In the genomic region with DNA sequence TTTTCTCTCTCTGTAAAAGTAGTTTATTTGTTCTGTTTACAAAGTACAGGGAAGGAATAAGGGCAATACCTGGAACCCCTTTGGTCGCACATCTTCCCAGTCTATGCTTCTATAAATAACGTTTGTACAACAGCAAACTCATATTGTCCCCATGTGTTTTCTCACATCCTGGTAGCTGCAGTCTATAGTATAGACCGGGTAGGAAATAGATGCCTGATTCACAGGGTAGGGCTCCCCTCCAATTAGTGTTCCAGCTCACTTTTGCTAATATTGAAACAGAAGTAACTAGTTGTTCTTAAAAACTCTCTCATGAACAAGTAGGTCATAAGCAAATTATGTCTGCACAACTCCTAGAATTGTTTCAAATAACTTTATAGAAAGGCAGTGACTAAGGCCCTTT, we compare ENCODE assay signal across 9 cellular contexts. TPM values are rescaled to one million over a fixed set of nuclear protein-coding genes. Genes with fewer than 3 reads are reported as not detected.
A peak's percentile ranks its signal among the peaks of the same experiment; 100 is the strongest.
DNase-seq lines count a peak whose midpoint lies in the region; ATAC-seq, FAIRE-seq and TF ChIP-seq lines count a peak whose summit lies in the region.
"Had no signal": no experiment of that assay in that cellular context is flagged by ENCODE, and none has a peak within 500 bp of the region (broad histone marks: within the 10 kb centered on the region; RNA-seq: fewer than 3 reads in every experiment).

No MANE protein-coding gene starts in this region.

- H3K4me1 Mint-ChIP-seq in naive thymus-derived CD4-positive, alpha-beta T cell = peaks cover 42 to 63% (median 55%) of the 10 kb centered on the region in 7 donors

- peak overlapping the region in 6 of 10 experiments; percentile 8 to 52 (median 31); a peak in 9 of 20 replicates for H3K4me3 ChIP-seq in BLaER1 treated with 17β-estradiol and CSF1 and Interleukin-3, amounts not matched to agents 10 nM and 100 nM
- H3K4me3 ChIP-seq in GM12878 = peak overlapping the region; percentile 30; the same call in 1 of the 2 replicates
- no peak overlapping the region for H3K4me3 ChIP-seq in naive thymus-derived CD4-positive, alpha-beta T cell (ENCODE audit: low read length)

- TF ChIP-seq CTCF in GM12878 (IDR thresholded peaks at IDR 0.05 in 2 of 3, conservative IDR thresholded peaks at IDR 0.05 in 1 of 3; ENCODE audit: control insufficient read depth in 2 of 3, extremely low read depth in 1 of 3, insufficient read depth in 1 of 3, low read depth in 3 of 3, low read length in 3 of 3) = no peak

- H3K27me3 ChIP-seq in BLaER1 treated with 17β-estradiol and CSF1 and Interleukin-3, amounts not matched to agents 10 nM and 100 nM = no peaks in the 10 kb centered on the region
- H3K27me3 ChIP-seq in GM12878 (replicated peaks in 1 of 2; ENCODE audit: control insufficient read depth in 2 of 2, insufficient read depth in 2 of 2, low read length in 1 of 2) = no peaks in the 10 kb centered on the region
- H3K27me3 ChIP-seq in naive thymus-derived CD4-positive, alpha-beta T cell (ENCODE audit: control insufficient read depth in 2 of 2, insufficient read depth in 2 of 2, low read length in 2 of 2) = no peaks in the 10 kb centered on the region

- intact Hi-C loops in GM12878 (cut with micrococcal nuclease; ENCODE audit: unreplicated experiment) = loop anchor here (5.0 kb wide), 1 partner anchor 53 kb away; no protein-coding TSS in a partner anchor
- intact Hi-C loops in naive thymus-derived CD4-positive, alpha-beta T cell (cut with micrococcal nuclease) = loop anchor here (2.0 to 5.0 kb wide), 3 partner anchors 17 to 53 kb away; no protein-coding TSS in a partner anchor

- peak overlapping the region in 1 of 10 donors; percentile 34 for H3K4me3 Mint-ChIP-seq in naive thymus-derived CD4-positive, alpha-beta T cell

- no peaks in the 10 kb centered on the region for H3K9me3 Mint-ChIP-seq in naive thymus-derived CD4-positive, alpha-beta T cell

- H3K27ac ChIP-seq in BLaER1 treated with 17β-estradiol and CSF1 and Interleukin-3, amounts not matched to agents 10 nM and 100 nM = peak overlapping the region; percentile 93 to 97 (median 95)
- peak overlapping the region; percentile 91 for H3K27ac ChIP-seq in GM12878 (ENCODE audit: control insufficient read depth, insufficient read depth)
- H3K27ac ChIP-seq in naive thymus-derived CD4-positive, alpha-beta T cell (ENCODE audit: low read depth, low read length) = peak overlapping the region; percentile 1

- TF ChIP-seq POLR2A in GM12878 (IDR thresholded peaks at IDR 0.05; ENCODE audit: low read depth, low read length) = no peak

- DNase-seq in GM12878 (ENCODE audit: low read depth, low spot score) = peak; percentile 39
- DNase-seq in naive thymus-derived CD4-positive, alpha-beta T cell = no peak
- no peak for DNase-seq in iPS-NIHi11 (ENCODE audit: low spot score)
- DNase-seq in mucosa of gallbladder (ENCODE audit: low spot score) = no peak
- no peak for DNase-seq in HK-2 (ENCODE audit: unreplicated experiment)
- no peak for DNase-seq in retina
- DNase-seq: NCI-H69 had no signal

- peak overlapping the region; percentile 80 to 86 (median 82); a peak in 21 of 22 replicates for H3K9ac ChIP-seq in BLaER1 treated with 17β-estradiol and CSF1 and Interleukin-3, amounts not matched to agents 10 nM and 100 nM
- peak overlapping the region; percentile 48; the same call in 1 of the 2 replicates for H3K9ac ChIP-seq in GM12878 (ENCODE audit: control insufficient read depth, insufficient read depth, low read length)

- no peaks in the 10 kb centered on the region for H4K20me1 ChIP-seq in BLaER1 treated with 17β-estradiol and CSF1 and Interleukin-3, amounts not matched to agents 10 nM and 100 nM
- H4K20me1 ChIP-seq in GM12878 (ENCODE audit: control insufficient read depth, insufficient read depth) = no peaks in the 10 kb centered on the region

- H3K4me2 ChIP-seq in BLaER1 treated with 17β-estradiol and CSF1 and Interleukin-3, amounts not matched to agents 10 nM and 100 nM = peak overlapping the region; percentile 65 to 93 (median 88)
- peak overlapping the region; percentile 95 for H3K4me2 ChIP-seq in GM12878 (ENCODE audit: control insufficient read depth, insufficient read depth)

- no peak for FAIRE-seq in GM12878 (lab: Jason Lieb, UNC)

- RAD21 ChIA-PET in GM12878 (lab: Charles Lee; ENCODE audit: unreplicated experiment) = interaction anchor here (1.5 to 3.4 kb wide), 4 partner anchors 12 to 52 kb away, joined by 4 to 38 read pairs (median 12); a partner anchor contains a TSS

- H3K27ac Mint-ChIP-seq in naive thymus-derived CD4-positive, alpha-beta T cell = peak overlapping the region; percentile 36 to 95 (median 89)

- H3K36me3 Mint-ChIP-seq in naive thymus-derived CD4-positive, alpha-beta T cell = peaks cover 0 to 27% (median 15%) of the 10 kb centered on the region in 5 donors

- in situ Hi-C loops in GM12878 (cut with MboI) = no loop called here

- SMC1A ChIA-PET in GM12878 (lab: Charles Lee; ENCODE audit: uncharacterized antibody, unreplicated experiment) = interaction anchor here (0.7 to 7.2 kb wide), 8 partner anchors 11 to 73 kb away, joined by 3 to 73 read pairs (median 12); a partner anchor contains a TSS

- no peak overlapping the region for H2AFZ ChIP-seq in GM12878 (ENCODE audit: control insufficient read depth, low read depth, low read length)

- H3K79me2 ChIP-seq in GM12878 (ENCODE audit: control insufficient read depth, insufficient read depth, low read length) = peaks cover 2% of the 10 kb centered on the region

- POLR2A ChIA-PET in GM12878 (lab: Charles Lee) = interaction anchor here (1.0 to 1.8 kb wide), 3 partner anchors 9 to 336 kb away, joined by 3 to 11 read pairs (median 4); a partner anchor contains a TSS
- POLR2A ChIA-PET in naive thymus-derived CD4-positive, alpha-beta T cell (lab: Charles Lee) = interaction anchor here (2.5 to 3.0 kb wide), 2 partner anchors 12 to 17 kb away, joined by 5 to 21 read pairs; a partner anchor contains a TSS

- CTCF ChIA-PET in GM12878 (lab: Yijun Ruan, JAX) = interaction anchor here (0.7 to 5.2 kb wide), 7 partner anchors 11 to 194 kb away, joined by 3 to 32 read pairs (median 5); a partner anchor contains a TSS
- CTCF ChIA-PET in naive thymus-derived CD4-positive, alpha-beta T cell (lab: Charles Lee) = interaction anchor here (0.7 to 2.7 kb wide), 2 partner anchors 28 to 54 kb away, joined by 3 to 11 read pairs; no protein-coding TSS in a partner anchor

- BruUV-seq in GM12878 (replicated peaks; lab: Mats Ljungman, UMichigan) = no TSS peak

- no peak for TF ChIP-seq EP300 in GM12878 (IDR thresholded peaks at IDR 0.05; ENCODE audit: borderline replicate concordance in 1 of 2, control insufficient read depth in 1 of 2, low read depth in 2 of 2, low read length in 2 of 2)

- WGBS in GM12878 (ENCODE audit: insufficient coverage, insufficient replicate concordance, low lambda C conversion rate, missing lambda C conversion rate) = 1% methylated on average over 3 of the region's 3 CpGs

- H3K36me3 ChIP-seq in BLaER1 treated with 17β-estradiol and CSF1 and Interleukin-3, amounts not matched to agents 10 nM and 100 nM = peaks cover 9 to 62% (median 28%) of the 10 kb centered on the region in 11 experiments; a peak in 17 of 22 replicates
- H3K36me3 ChIP-seq in GM12878 (ENCODE audit: control insufficient read depth in 2 of 2, insufficient read depth in 2 of 2, low read length in 1 of 2) = peaks cover 0 to 2% of the 10 kb centered on the region in 2 experiments; a peak in 2 of 4 replicates
- no peaks in the 10 kb centered on the region for H3K36me3 ChIP-seq in naive thymus-derived CD4-positive, alpha-beta T cell (ENCODE audit: control insufficient read depth in 2 of 3, insufficient read depth in 3 of 3, low read length in 3 of 3)

- H3K4me1 ChIP-seq in BLaER1 treated with 17β-estradiol and CSF1 and Interleukin-3, amounts not matched to agents 10 nM and 100 nM = peaks cover 68 to 98% (median 79%) of the 10 kb centered on the region in 10 experiments
- peaks cover 36% of the 10 kb centered on the region for H3K4me1 ChIP-seq in GM12878 (ENCODE audit: control insufficient read depth, insufficient read depth, low read length)
- H3K4me1 ChIP-seq in naive thymus-derived CD4-positive, alpha-beta T cell (ENCODE audit: control insufficient read depth in 2 of 2, insufficient read depth in 2 of 2, low read length in 2 of 2) = peaks cover 19 to 39% of the 10 kb centered on the region in 2 donors

- TF ChIP-seq RAD21 in GM12878 (IDR thresholded peaks at IDR 0.05; ENCODE audit: insufficient read depth, low read depth, low read length) = no peak

- ATAC-seq in HG02870 (IDR thresholded peaks at IDR 0.05; ENCODE audit: unreplicated experiment) (peak; percentile 33), GM12878 (peak; percentile 52)
- no peak for ATAC-seq in naive thymus-derived CD4-positive, alpha-beta T cell

- peaks cover 0 to 10% (median 0%) of the 10 kb centered on the region in 11 experiments; a peak in 3 of 22 replicates for H3K9me3 ChIP-seq in BLaER1 treated with 17β-estradiol and CSF1 and Interleukin-3, amounts not matched to agents 10 nM and 100 nM (replicated peaks in 1 of 11)
- H3K9me3 ChIP-seq in GM12878 (replicated peaks; ENCODE audit: control insufficient read depth, insufficient read depth, low read length) = no peaks in the 10 kb centered on the region
- H3K9me3 ChIP-seq in naive thymus-derived CD4-positive, alpha-beta T cell (ENCODE audit: control insufficient read depth in 2 of 3, low read length in 3 of 3) = no peaks in the 10 kb centered on the region

- no peaks in the 10 kb centered on the region for H3K27me3 Mint-ChIP-seq in naive thymus-derived CD4-positive, alpha-beta T cell

TF ChIP-seq in GM12878, 131 proteins besides CTCF, POLR2A, EP300 and RAD21 (continues in another document):
- TF ChIP-seq JUNB (IDR thresholded peaks at IDR 0.05) = 0 out of 2 replicates have a peak, but pooled peaks have one; percentile 33
- TF ChIP-seq DPF2 (IDR thresholded peaks at IDR 0.05) = no peak

RNA-seq across cellular contexts. Expression of a gene that starts 17.7 kb away (rescaled TPM):
- 291 and 302 TPM in 2 replicates for total RNA-seq in GM12878 (2013; cell fraction: nucleolus; rRNA removed)
- total RNA-seq in GM12878 (2014; rRNA removed) = 21.5 and 27.0 TPM in 2 replicates
- 25.4 and 26.0 TPM in 2 replicates for total RNA-seq in GM12878 (2014; rRNA removed; fragmentation: Illumina TruSeq; extraction: Trizol)
- total RNA-seq in GM12878 (2021) = 28.8 and 31.7 TPM in 2 replicates
- polyA plus RNA-seq in GM12878 (2011; ENCODE audit: low read depth) = 11.1 TPM
- polyA plus RNA-seq in GM12878 (2011; rRNA removed) = 26.7 and 26.8 TPM in 2 replicates
- polyA plus RNA-seq in GM12878 (2011; cell fraction: cytosol; rRNA removed) = 20.1 and 26.2 TPM in 2 replicates
- polyA plus RNA-seq in GM12878 (2011; cell fraction: nucleus; rRNA removed) = 21.9 and 30.9 TPM in 2 replicates
- polyA plus RNA-seq in GM12878 (2012) = 14.0 and 17.4 TPM in 2 replicates
- 41.3 and 46.4 TPM in 2 replicates for polyA plus RNA-seq in GM12878 (2014; fragmentation: Illumina TruSeq; extraction: Trizol)
- 10 to 100 TPM; 13.5 to 18.0 TPM for polyA plus RNA-seq in GM12878 (2014; fragmentation: Nextera tagmentation; extraction: Ambion mirVana)
- polyA plus RNA-seq in GM12878 (2014; rRNA removed) = 12.2 and 17.2 TPM in 2 replicates
- 10 to 100 TPM; 38.8 to 49.5 TPM for polyA plus RNA-seq in GM12878 (2016; fragmentation: Nextera tagmentation; extraction: Ambion mirVana)
- 56.3 and 65.4 TPM in 2 replicates for polyA minus RNA-seq in GM12878 (2011; rRNA and poly(A)+ RNA removed)
- polyA minus RNA-seq in GM12878 (2011; cell fraction: cytosol; rRNA and poly(A)+ RNA removed) = 10.0 and 20.6 TPM in 2 replicates
- polyA minus RNA-seq in GM12878 (2011; cell fraction: nucleus; rRNA and poly(A)+ RNA removed) = 51.0 and 63.4 TPM in 2 replicates
- 10 to 100 TPM; 27.0 to 80.3 (median 39.8) TPM for total RNA-seq in naive thymus-derived CD4-positive, alpha-beta T cell
- polyA plus RNA-seq in naive thymus-derived CD4-positive, alpha-beta T cell = 10 to 100 TPM; 12.0 to 15.8 TPM
- total RNA-seq in mucosa of gallbladder = 32.0 TPM

Comparison
In these comparisons a context has a peak if more than half of its experiments do, and no peak if none do; other contexts are left out.
1. H3K27ac ChIP-seq: peak in every context shown above with its lines; median percentile 95 in BLaER1 treated with 17β-estradiol and CSF1 and Interleukin-3, amounts not matched to agents 10 nM and 100 nM; 91 in GM12878; 1 in naive thymus-derived CD4-positive, alpha-beta T cell.